Comparison of ENCODE assay signal across 18 cellular contexts in the genomic region with DNA sequence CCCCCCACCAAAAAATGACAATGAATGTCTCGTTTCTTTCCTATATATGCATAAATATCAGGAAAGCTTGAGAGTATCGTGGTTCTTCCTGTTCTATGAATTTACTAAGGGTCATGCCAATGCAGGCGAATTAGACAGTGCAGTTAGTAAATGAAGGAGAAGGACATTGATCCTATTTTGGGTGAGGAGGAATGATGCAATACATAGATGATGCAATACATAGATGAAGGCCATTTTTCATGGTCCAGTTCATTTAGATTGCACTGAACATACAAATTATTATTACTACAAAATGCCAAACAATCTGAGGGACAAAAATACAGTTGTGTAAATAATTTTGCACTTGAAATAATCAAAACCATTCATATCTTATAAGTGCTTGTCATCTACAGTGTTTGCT.
DNase-seq lines count a peak whose midpoint lies in the region; ATAC-seq, FAIRE-seq and TF ChIP-seq lines count a peak whose summit lies in the region.
"Had no signal": no experiment of that assay in that cellular context is flagged by ENCODE, and none has a peak within 500 bp of the region (broad histone marks: within the 10 kb centered on the region; RNA-seq: fewer than 3 reads in every experiment).

No MANE protein-coding gene starts in this region.

- no peak for TF ChIP-seq RAD21 in HepG2 (CRISPR knock-in tag; IDR thresholded peaks at IDR 0.05)
- no peak for TF ChIP-seq RAD21 in Ishikawa (IDR thresholded peaks at IDR 0.05; ENCODE audit: low read depth)
- no peak for TF ChIP-seq RAD21 in liver (IDR thresholded peaks at IDR 0.05)

- FAIRE-seq in HepG2 (lab: Jason Lieb, UNC), result no peak
- FAIRE-seq: G401.6, GM12891 had no signal

- no peak overlapping the region for H3K9ac ChIP-seq in HepG2 (ENCODE audit: insufficient read depth, low read depth, low read length)
- no peak overlapping the region for H3K9ac ChIP-seq in adipocyte (ENCODE audit: low read length)
- H3K9ac ChIP-seq in liver (ENCODE audit: low read depth in 1 of 2, low read length in 2 of 2), result no peak overlapping the region

- no peaks in the 10 kb centered on the region for H3K4me1 ChIP-seq in HepG2 (ENCODE audit: insufficient read depth, low read length)
- H3K4me1 ChIP-seq in right lobe of liver, result peaks cover 0 to 27% (median 6%) of the 10 kb centered on the region in 4 donors
- no peaks in the 10 kb centered on the region for H3K4me1 ChIP-seq in adipocyte (ENCODE audit: control insufficient read depth, insufficient read depth, low read length)
- H3K4me1 ChIP-seq in liver (ENCODE audit: control insufficient read depth in 4 of 4, insufficient read depth in 4 of 4, low read length in 3 of 4), result peaks cover 7 to 35% (median 20%) of the 10 kb centered on the region in 4 donors
- H3K4me1 ChIP-seq in left lung, result no peaks in the 10 kb centered on the region

- no peak overlapping the region for H3K4me2 ChIP-seq in HepG2 (ENCODE audit: low read depth, low read length)

- no peaks in the 10 kb centered on the region for H3K27me3 ChIP-seq in HepG2 (ENCODE audit: control insufficient read depth in 1 of 2, insufficient read depth in 2 of 2, low read length in 2 of 2)
- H3K27me3 ChIP-seq in right lobe of liver, result no peaks in the 10 kb centered on the region
- H3K27me3 ChIP-seq in adipocyte (replicated peaks; ENCODE audit: control insufficient read depth, insufficient read depth, low read length), result no peaks in the 10 kb centered on the region
- no peaks in the 10 kb centered on the region for H3K27me3 ChIP-seq in liver (ENCODE audit: control insufficient read depth in 4 of 4, insufficient read depth in 4 of 4, low read length in 3 of 4)
- H3K27me3 ChIP-seq in left lung, result no peaks in the 10 kb centered on the region

- H3K4me3 ChIP-seq in HepG2 (replicated peaks in 1 of 3; ENCODE audit: insufficient read depth in 1 of 3, low read depth in 2 of 3, low read length in 3 of 3) (no peak overlapping the region), right lobe of liver (no peak overlapping the region), adipocyte (ENCODE audit: low read length) (no peak overlapping the region), liver (ENCODE audit: low read depth in 1 of 3, low read length in 3 of 3) (no peak overlapping the region), left lung (no peak overlapping the region)

- no peaks in the 10 kb centered on the region for H3K36me3 ChIP-seq in HepG2 (replicated peaks in 1 of 2; ENCODE audit: control insufficient read depth in 1 of 2, insufficient read depth in 2 of 2, low read length in 2 of 2)
- no peaks in the 10 kb centered on the region for H3K36me3 ChIP-seq in right lobe of liver
- H3K36me3 ChIP-seq in adipocyte (ENCODE audit: control insufficient read depth, insufficient read depth, low read length, severe bottlenecking), result no peaks in the 10 kb centered on the region
- H3K36me3 ChIP-seq in liver (ENCODE audit: control insufficient read depth in 4 of 4, insufficient read depth in 3 of 4, low read depth in 1 of 4, low read length in 3 of 4), result no peaks in the 10 kb centered on the region
- no peaks in the 10 kb centered on the region for H3K36me3 ChIP-seq in left lung

- H3K27ac ChIP-seq in HepG2 (ENCODE audit: extremely low read length, insufficient read depth, low read length), result no peak overlapping the region
- H3K27ac ChIP-seq in right lobe of liver, result no peak overlapping the region
- no peak overlapping the region for H3K27ac ChIP-seq in liver (ENCODE audit: low read depth in 1 of 2, low read length in 2 of 2)
- H3K27ac ChIP-seq in left lung, result no peak overlapping the region

- H4K20me1 ChIP-seq in HepG2 (ENCODE audit: insufficient read depth, low read length), result no peaks in the 10 kb centered on the region

- H3K4me1 Mint-ChIP-seq in activated T-cell treated with anti-CD3 and anti-CD28 coated beads, Interleukin-2, amount 50 U/mL, for 4 hours (ENCODE audit: low read depth), result no peaks in the 10 kb centered on the region
- H3K4me1 Mint-ChIP-seq: B cell had no signal

- H3K9me3 Mint-ChIP-seq in activated T-cell treated with anti-CD3 and anti-CD28 coated beads, Interleukin-2, amount 50 U/mL, for 4 hours, result peaks cover 8% of the 10 kb centered on the region

- in situ Hi-C loops in HepG2 (cut with HindIII; ENCODE audit: extremely low pct_ligation_motif_present, low pct_unique_long_range_greater_than_20kb), result loop anchor here (25.0 kb wide), 1 partner anchor 1079 kb away; no protein-coding TSS in a partner anchor

- H3K9me3 ChIP-seq in HepG2 (ENCODE audit: low read length) (peaks cover 1% of the 10 kb centered on the region; the same call in 1 of the 2 replicates), right lobe of liver (no peaks in the 10 kb centered on the region), adipocyte (ENCODE audit: control insufficient read depth, low read length) (peaks cover 9% of the 10 kb centered on the region), liver (ENCODE audit: control insufficient read depth in 4 of 4, low read length in 3 of 4) (no peaks in the 10 kb centered on the region), left lung (peaks cover 0 to 9% of the 10 kb centered on the region in 2 donors)

- CTCF ChIA-PET in HepG2 (lab: Yijun Ruan, JAX; ENCODE audit: low intra/inter-chr PET ratio, low total read pairs), result no interaction called here

- H3K36me3 Mint-ChIP-seq in activated T-cell treated with anti-CD3 and anti-CD28 coated beads, Interleukin-2, amount 50 U/mL, for 4 hours (ENCODE audit: insufficient read depth), result no peaks in the 10 kb centered on the region

- TF ChIP-seq CTCF in HepG2 (CRISPR knock-in tag; IDR thresholded peaks at IDR 0.05), result no peak
- no peak for TF ChIP-seq CTCF in right lobe of liver (IDR thresholded peaks at IDR 0.05)
- TF ChIP-seq CTCF in liver (IDR thresholded peaks at IDR 0.05; ENCODE audit: low read depth, low read length, missing input control), result no peak
- TF ChIP-seq CTCF in left lung (IDR thresholded peaks at IDR 0.05), result no peak

- POLR2A ChIA-PET in HepG2 (lab: Yijun Ruan, JAX), result no interaction called here

- no peaks in the 10 kb centered on the region for H3K27me3 Mint-ChIP-seq in activated T-cell treated with anti-CD3 and anti-CD28 coated beads, Interleukin-2, amount 50 U/mL, for 4 hours (ENCODE audit: low read depth)
- H3K27me3 Mint-ChIP-seq: B cell; CD4-positive, alpha-beta T cell had no signal

- H3K4me3 Mint-ChIP-seq in activated T-cell treated with anti-CD3 and anti-CD28 coated beads, Interleukin-2, amount 50 U/mL, for 4 hours, result no peak overlapping the region
- H3K4me3 Mint-ChIP-seq: B cell; CD4-positive, alpha-beta T cell had no signal

- H2AFZ ChIP-seq in HepG2 (ENCODE audit: low read length), result no peak overlapping the region

- intact Hi-C loops in HepG2 (cut with micrococcal nuclease; ENCODE audit: unreplicated experiment) (no loop called here), right lobe of liver (cut with DNase I) (no loop called here), left lung (cut with DNase I) (no loop called here)

- ATAC-seq in HepG2 (no peak), right lobe of liver (no peak), HG02610 (IDR thresholded peaks at IDR 0.05; ENCODE audit: unreplicated experiment) (no peak), left lung (no peak)
- no peak for ATAC-seq in activated T-cell treated with anti-CD3 and anti-CD28 coated beads, Interleukin-2, amount 50 U/mL, for 4 hours

- no TSS peak for BruUV-seq in HepG2 (replicated peaks; lab: Mats Ljungman, UMichigan)

- TF ChIP-seq EP300 in HepG2 (IDR thresholded peaks at IDR 0.05; ENCODE audit: low read depth in 2 of 2, low read length in 2 of 2) (no peak), HepG2 (CRISPR knock-in tag; IDR thresholded peaks at IDR 0.05; ENCODE audit: borderline replicate concordance) (no peak), Ishikawa (IDR thresholded peaks at IDR 0.05; ENCODE audit: borderline replicate concordance) (no peak)

- no peak for TF ChIP-seq POLR2A in HepG2 (IDR thresholded peaks at IDR 0.05; ENCODE audit: insufficient read depth in 1 of 2, low read depth in 2 of 2, low read length in 2 of 2)
- TF ChIP-seq POLR2A in right lobe of liver (IDR thresholded peaks at IDR 0.05), result no peak

- no peak for DNase-seq in HepG2 (ENCODE audit: low spot score)
- DNase-seq in right lobe of liver, result no peak
- DNase-seq in adipocyte (ENCODE audit: low read depth), result peak; percentile 39
- no peak for DNase-seq in activated T-cell treated with anti-CD3 and anti-CD28 coated beads, Interleukin-2, amount 50 U/mL, for 4 hours
- no peak for DNase-seq in left lung
- DNase-seq: C1 segment of cervical spinal cord; Calu3; CD4-positive, alpha-beta T cell; DMS 273 treated with DMSO at 0.1 percent for 48 hours; DMS79 treated with DMSO at 0.1 percent for 48 hours; EL; KBM-7 had no signal

- WGBS in HepG2 (ENCODE audit: low lambda C conversion rate), result 2% methylated on average over 3 of the region's 3 CpGs
- 27% methylated on average over 3 of the region's 3 CpGs for WGBS in right lobe of liver (ENCODE audit: insufficient coverage, low coverage, low lambda C conversion rate, missing lambda C conversion rate)
- 60% methylated on average over 3 of the region's 3 CpGs for WGBS in liver

- no peaks in the 10 kb centered on the region for H3K79me2 ChIP-seq in HepG2 (ENCODE audit: insufficient read depth, low read length)

TF ChIP-seq in HepG2, 621 proteins besides CTCF, POLR2A, EP300 and RAD21 (continues in another document):
- no peak for TF ChIP-seq SMAD9 (CRISPR knock-in tag; IDR thresholded peaks at IDR 0.05)
- no peak for TF ChIP-seq NFE2L1 (CRISPR knock-in tag; IDR thresholded peaks at IDR 0.05; ENCODE audit: borderline replicate concordance)
- TF ChIP-seq HNF4A (CRISPR knock-in tag; IDR thresholded peaks at IDR 0.05), result no peak
- TF ChIP-seq HDAC1 (CRISPR knock-in tag; IDR thresholded peaks at IDR 0.05), result no peak
- peak; percentile 87 for TF ChIP-seq CEBPG (CRISPR knock-in tag; IDR thresholded peaks at IDR 0.05)
- no peak for TF ChIP-seq MED8 (CRISPR knock-in tag; IDR thresholded peaks at IDR 0.05; ENCODE audit: insufficient replicate concordance)

TF ChIP-seq in Ishikawa, 13 proteins besides CTCF, POLR2A, EP300 and RAD21:
- TF ChIP-seq CEBPB (IDR thresholded peaks at IDR 0.05) (peak; percentile 86), TCF12 (IDR thresholded peaks at IDR 0.05; ENCODE audit: low read depth) (no peak), FOXM1 (IDR thresholded peaks at IDR 0.05; ENCODE audit: borderline replicate concordance, low read depth) (no peak)

TF ChIP-seq in liver, 16 proteins besides CTCF, POLR2A, EP300 and RAD21:
- TF ChIP-seq SP1 (IDR thresholded peaks at IDR 0.05), result no peak
- no peak for TF ChIP-seq HNF4G (IDR thresholded peaks at IDR 0.05)
- TF ChIP-seq, protein P1, sequence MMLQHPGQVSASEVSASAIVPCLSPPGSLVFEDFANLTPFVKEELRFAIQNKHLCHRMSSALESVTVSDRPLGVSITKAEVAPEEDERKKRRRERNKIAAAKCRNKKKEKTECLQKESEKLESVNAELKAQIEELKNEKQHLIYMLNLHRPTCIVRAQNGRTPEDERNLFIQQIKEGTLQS (IDR thresholded peaks at IDR 0.05), result peak; percentile 78
